ENCODE assay signal across 19 cellular contexts in the genomic region with DNA sequence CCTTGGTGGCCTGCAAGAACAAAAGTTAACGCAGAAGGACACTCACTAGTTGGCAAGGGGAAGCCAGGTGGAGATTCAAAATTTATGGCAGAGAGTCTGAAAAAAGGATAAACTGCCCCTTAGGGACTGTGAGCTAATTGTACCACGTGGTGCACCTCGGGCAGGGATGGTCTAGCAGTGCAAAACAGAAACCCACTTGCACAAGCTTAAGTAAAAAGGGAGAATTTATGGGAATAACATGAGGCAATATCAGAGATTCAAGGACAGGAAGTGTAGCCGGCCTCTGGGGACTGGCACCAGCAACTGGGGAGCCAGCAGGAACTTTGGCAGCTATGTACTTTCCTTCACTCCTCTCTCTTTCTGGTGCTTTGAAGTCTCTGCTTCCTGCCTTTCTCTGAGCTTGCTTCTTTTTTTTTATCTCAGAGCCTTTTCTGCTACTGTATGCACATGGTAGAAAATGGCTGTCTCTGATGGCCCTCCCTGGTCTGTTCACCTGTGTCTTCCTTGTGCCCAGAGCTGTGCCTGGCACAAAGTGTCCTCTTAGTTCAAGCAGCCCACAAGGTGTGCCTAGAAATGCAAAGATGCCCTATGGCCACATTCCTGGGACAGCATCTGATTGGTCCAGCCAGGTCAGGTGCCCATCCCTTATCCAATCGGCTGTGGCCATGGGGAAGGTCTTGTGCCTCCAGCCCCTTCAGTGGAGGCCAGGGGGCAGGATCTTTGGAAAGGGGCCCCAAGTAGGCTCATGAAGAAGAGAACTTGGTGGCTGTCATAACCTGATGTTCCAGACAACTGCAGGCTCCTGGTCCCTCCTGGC.
DNase-seq lines count a peak whose midpoint lies in the region; ATAC-seq and TF ChIP-seq lines count a peak whose summit lies in the region.
"Had no signal": no experiment of that assay in that cellular context is flagged by ENCODE, and none has a peak within 500 bp of the region (broad histone marks: within the 10 kb centered on the region; RNA-seq: fewer than 3 reads in every experiment).

No MANE protein-coding gene starts in this region.

- H3K36me3 ChIP-seq in DND-41 (ENCODE audit: insufficient read depth, low read length) (no peaks in the 10 kb centered on the region), lower lobe of right lung (no peaks in the 10 kb centered on the region), GM23248 (ENCODE audit: low read depth) (no peaks in the 10 kb centered on the region)
- H3K36me3 ChIP-seq: Peyer's patch, thoracic aorta had no signal

- no peak overlapping the region for H3K27ac ChIP-seq in DND-41 (ENCODE audit: low read length)
- H3K27ac ChIP-seq in lower lobe of right lung, result no peak overlapping the region
- H3K27ac ChIP-seq in GM23248, result no peak overlapping the region
- H3K27ac ChIP-seq: Peyer's patch, psoas muscle, thoracic aorta had no signal

- H4K20me1 ChIP-seq in DND-41 (ENCODE audit: insufficient read depth, low read length), result no peaks in the 10 kb centered on the region
- H4K20me1 ChIP-seq in GM23248 (ENCODE audit: insufficient read depth), result no peaks in the 10 kb centered on the region

- H3K9me3 ChIP-seq in DND-41 (ENCODE audit: insufficient read depth, low read length, severe bottlenecking) (no peaks in the 10 kb centered on the region), lower lobe of right lung (no peaks in the 10 kb centered on the region), GM23248 (ENCODE audit: low read depth) (no peaks in the 10 kb centered on the region)
- H3K9me3 ChIP-seq: Peyer's patch, psoas muscle, thoracic aorta had no signal

- H3K79me2 ChIP-seq in DND-41 (ENCODE audit: insufficient read depth, low read length) (no peaks in the 10 kb centered on the region), GM23248 (ENCODE audit: insufficient read depth) (no peaks in the 10 kb centered on the region)

- no peak overlapping the region for H3K4me3 ChIP-seq in DND-41 (ENCODE audit: low read depth in 1 of 2, low read length in 2 of 2)
- no peak overlapping the region for H3K4me3 ChIP-seq in fibroblast of villous mesenchyme (ENCODE audit: low read depth, low read length)
- no peak overlapping the region for H3K4me3 ChIP-seq in lower lobe of right lung
- H3K4me3 ChIP-seq in GM23248, result no peak overlapping the region
- H3K4me3 ChIP-seq: Peyer's patch, psoas muscle, thoracic aorta had no signal

- intact Hi-C loops in lower lobe of right lung (cut with DNase I), result no loop called here

- TF ChIP-seq CTCF in DND-41 (IDR thresholded peaks at IDR 0.05; ENCODE audit: borderline replicate concordance, extremely low read depth, low read length, poor library complexity, severe bottlenecking) (no peak), fibroblast of villous mesenchyme (IDR thresholded peaks at IDR 0.05; ENCODE audit: insufficient read depth, low read depth, low read length) (no peak), lower lobe of right lung (IDR thresholded peaks at IDR 0.05) (no peak)

- no peaks in the 10 kb centered on the region for H3K9me2 ChIP-seq in GM23248 (ENCODE audit: insufficient read depth)

- 42 to 67% methylated on average over 3 to 5 of the region's 5 CpGs for WGBS in GM23248 (ENCODE audit: low coverage in 1 of 2, low lambda C conversion rate in 2 of 2, missing lambda C conversion rate in 2 of 2), 2 experiments

- H3K27me3 ChIP-seq in DND-41 (ENCODE audit: insufficient read depth, low read length, poor library complexity), result no peaks in the 10 kb centered on the region
- no peaks in the 10 kb centered on the region for H3K27me3 ChIP-seq in lower lobe of right lung (ENCODE audit: low read depth)
- H3K27me3 ChIP-seq in GM23248 (replicated peaks; ENCODE audit: insufficient read depth), result no peaks in the 10 kb centered on the region
- H3K27me3 ChIP-seq: Peyer's patch had no signal

- DNase-seq in NCI-H2171 treated with DMSO at 0.1 percent for 48 hours (lab: John Stamatoyannopoulos, UW), result peak; percentile 3
- no peak for DNase-seq in NCI-H2171 (lab: John Stamatoyannopoulos, UW)
- DNase-seq in DND-41, result peak; percentile 13
- DNase-seq in RPMI7951 (ENCODE audit: low read depth), result peak; percentile 20
- DNase-seq in fibroblast of villous mesenchyme (ENCODE audit: low read depth), result peak; percentile 23
- no peak for DNase-seq in NCI-H1092 (lab: John Stamatoyannopoulos, UW)
- no peak for DNase-seq in lower lobe of right lung
- DNase-seq in GM23248, result no peak
- DNase-seq: 8988T; activated CD4-positive, alpha-beta T cell treated with anti-CD3 and anti-CD28 coated beads, Interleukin-2, amount 50 U/mL, for 48 hours; activated naive CD4-positive, alpha-beta T cell treated with Interleukin-2 at 50 U/mL for 16 hours; C1 segment of cervical spinal cord; foreskin fibroblast; NCI-H187; NCI-H526 treated with DMSO at 0.1 percent for 48 hours; Peyer's patch; stimulated activated CD4-positive, alpha-beta T cell treated with anti-CD3 and anti-CD28 coated beads, Interleukin-12 subunit alpha, Interleukin-12 subunit beta, amount 100 ng/mL, for 4 hours had no signal

- no peaks in the 10 kb centered on the region for H3F3A ChIP-seq in GM23248 (ENCODE audit: insufficient read depth)

- H3K9ac ChIP-seq in DND-41 (ENCODE audit: low read depth, low read length) (no peak overlapping the region), GM23248 (no peak overlapping the region)

- H3K4me1 ChIP-seq in DND-41 (ENCODE audit: insufficient read depth, low read length) (peaks cover 9% of the 10 kb centered on the region), lower lobe of right lung (peaks cover 5% of the 10 kb centered on the region), GM23248 (ENCODE audit: insufficient read depth) (no peaks in the 10 kb centered on the region)
- H3K4me1 ChIP-seq: Peyer's patch, psoas muscle had no signal

- H3K4me2 ChIP-seq in DND-41 (ENCODE audit: insufficient read depth, low read length) (no peak overlapping the region), GM23248 (ENCODE audit: unreplicated experiment) (no peak overlapping the region)

- H2AFZ ChIP-seq in DND-41 (ENCODE audit: low read depth, low read length) (peak overlapping the region; percentile 52; the same call in 1 of the 2 replicates), GM23248 (no peak overlapping the region)

- ATAC-seq in DND-41 (ENCODE audit: insufficient read depth, low read depth) (peak; percentile 79), lower lobe of right lung (no peak)
- ATAC-seq: psoas muscle had no signal

- in situ Hi-C loops in GM23248 (cut with MboI), result no loop called here

Comparison
In these comparisons a context has a peak if more than half of its experiments do, and no peak if none do; other contexts are left out.
1. DNase-seq: peak in NCI-H2171 treated with DMSO at 0.1 percent for 48 hours (single experiment), DND-41 (single experiment), RPMI7951 (single experiment) and fibroblast of villous mesenchyme (single experiment); none in NCI-H2171 (single experiment), NCI-H1092 (single experiment), lower lobe of right lung (single experiment) and GM23248 (single experiment).